Comparison of ENCODE assay signal across 22 cellular contexts in the genomic region with DNA sequence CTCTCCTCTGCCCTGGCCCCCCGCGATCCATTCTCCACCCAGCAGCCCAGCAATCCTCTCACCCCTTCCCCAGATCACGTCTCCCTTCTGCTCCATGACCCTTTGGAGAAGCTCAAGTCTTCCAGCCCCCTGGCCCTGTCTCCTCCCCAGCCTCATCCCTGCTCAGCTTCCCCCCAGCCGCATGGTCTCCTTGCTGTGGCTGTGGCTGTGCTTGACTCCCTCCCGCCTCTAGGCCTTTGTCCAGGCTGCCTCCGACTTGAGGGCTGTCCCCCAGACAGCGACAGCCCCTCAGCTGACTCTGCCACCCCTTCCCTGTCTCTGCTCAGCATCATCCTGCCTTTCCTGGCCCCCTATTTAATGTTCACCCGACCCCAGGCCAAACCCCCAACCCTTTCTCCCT. TPM values are rescaled to one million over a fixed set of nuclear protein-coding genes. Genes with fewer than 3 reads are reported as not detected.
"Had no signal": no experiment of that assay in that cellular context is flagged by ENCODE, and none has a peak within 500 bp of the region (broad histone marks: within the 10 kb centered on the region; RNA-seq: fewer than 3 reads in every experiment).

No MANE protein-coding gene starts in this region.

- H3K4me1 ChIP-seq: esophagus muscularis mucosa, gastrocnemius medialis, left ventricle myocardium inferior, lower lobe of right lung, right atrium auricular region, sigmoid colon had no signal

- H3K4me3 ChIP-seq: coronary artery, esophagus muscularis mucosa, gastrocnemius medialis, left ventricle myocardium inferior, lower lobe of right lung, ovary, right atrium auricular region, sigmoid colon, skin epidermis, suprapubic skin, thyroid gland had no signal

- H3K9me3 ChIP-seq: gastrocnemius medialis, lower lobe of right lung, ovary, suprapubic skin, thyroid gland had no signal

- H3K27me3 ChIP-seq: ovary, thyroid gland had no signal

- H3K36me3 Mint-ChIP-seq: immature natural killer cell; memory B cell; mesothelial cell of epicardium; natural killer cell treated with Interleukin-12 subunit alpha and Interleukin-12 subunit beta and Interleukin-15 and Interleukin-18, amount 100 ng/mL, for 72 hours; type B pancreatic cell had no signal

- H3K27ac Mint-ChIP-seq: memory B cell; mesothelial cell of epicardium; natural killer cell treated with Interleukin-12 subunit alpha and Interleukin-12 subunit beta and Interleukin-15 and Interleukin-18, amount 100 ng/mL, for 72 hours; type B pancreatic cell had no signal

- H3K4me3 Mint-ChIP-seq: immature natural killer cell; memory B cell; mesothelial cell of epicardium; natural killer cell treated with Interleukin-12 subunit alpha and Interleukin-12 subunit beta and Interleukin-15 and Interleukin-18, amount 100 ng/mL, for 72 hours; type B pancreatic cell had no signal

- DNase-seq: effector memory CD4-positive, alpha-beta T cell; gastrocnemius medialis; immature natural killer cell; left ventricle myocardium inferior; lower lobe of right lung; ovary; sigmoid colon; stimulated activated naive CD4-positive, alpha-beta T cell; thyroid gland had no signal

- H3K36me3 ChIP-seq: esophagus muscularis mucosa, gastrocnemius medialis, left ventricle myocardium inferior, lower lobe of right lung, ovary, right atrium auricular region, sigmoid colon, suprapubic skin, thyroid gland had no signal

- ATAC-seq: gastrocnemius medialis; lower lobe of right lung; natural killer cell treated with Interleukin-12 subunit alpha and Interleukin-12 subunit beta and Interleukin-15 and Interleukin-18, amount 100 ng/mL, for 72 hours had no signal

- H3K27ac ChIP-seq: coronary artery, epithelial cell of prostate, esophagus muscularis mucosa, gastrocnemius medialis, left ventricle myocardium inferior, lower lobe of right lung, ovary, right atrium auricular region, sigmoid colon, skin epidermis, suprapubic skin, thyroid gland had no signal

- H3K9me3 Mint-ChIP-seq: immature natural killer cell; memory B cell; mesothelial cell of epicardium; natural killer cell treated with Interleukin-12 subunit alpha and Interleukin-12 subunit beta and Interleukin-15 and Interleukin-18, amount 100 ng/mL, for 72 hours; type B pancreatic cell had no signal

RNA-seq across cellular contexts. Expression of a gene that starts 59.3 kb away (rescaled TPM):
- total RNA-seq: fibroblast of villous mesenchyme, gastrocnemius medialis, myocyte had no signal
- polyA plus RNA-seq: immature natural killer cell, keratinocyte had no signal
